9 cellular contexts compared by ENCODE assay signal in genomic region chr1:196180847-196181593, GRCh38.
A peak's percentile ranks its signal among the peaks of the same experiment; 100 is the strongest.
DNase-seq lines count a peak whose midpoint lies in the region; ATAC-seq, FAIRE-seq and TF ChIP-seq lines count a peak whose summit lies in the region.
"Had no signal": no experiment of that assay in that cellular context is flagged by ENCODE, and none has a peak within 500 bp of the region (broad histone marks: within the 10 kb centered on the region; RNA-seq: fewer than 3 reads in every experiment).

No MANE protein-coding gene starts in this region.

- CTCF ChIA-PET in PC-3 (lab: Charles Lee), result interaction anchor here (0.7 kb wide), 1 partner anchor 989 kb away, joined by 3 read pairs; no protein-coding TSS in a partner anchor
- CTCF ChIA-PET in H1 (lab: Charles Lee; ENCODE audit: partially characterized antibody), result interaction anchor here (0.7 to 2.2 kb wide), 4 partner anchors 29 to 196 kb away, joined by 3 to 10 read pairs (median 3); no protein-coding TSS in a partner anchor

- H3K23ac ChIP-seq in H1 (ENCODE audit: insufficient read length), result no peak overlapping the region

- H2BK20ac ChIP-seq in H1 (ENCODE audit: low read length), result no peak overlapping the region

- H3K4me1 ChIP-seq in PC-3 (ENCODE audit: insufficient read depth, low read length) (peaks cover 15% of the 10 kb centered on the region), H1 (replicated peaks in 1 of 4; ENCODE audit: control insufficient read depth in 3 of 4, insufficient read depth in 4 of 4, low read length in 3 of 4) (no peaks in the 10 kb centered on the region)

- TF ChIP-seq POLR2A in H1 (IDR thresholded peaks at IDR 0.05; ENCODE audit: control extremely low read depth in 1 of 2, low read depth in 2 of 2, low read length in 2 of 2), result no peak

- H2AFZ ChIP-seq in PC-3 (ENCODE audit: low read length), result no peak overlapping the region
- H2AFZ ChIP-seq in H1 (ENCODE audit: low read length), result peak overlapping the region; percentile 12; the same call in 1 of the 2 replicates

- no peak overlapping the region for H2BK5ac ChIP-seq in H1 (ENCODE audit: low read depth, low read length)

- H3K23me2 ChIP-seq in H1 (ENCODE audit: low read depth, low read length), result no peaks in the 10 kb centered on the region

- no peak overlapping the region for H2BK120ac ChIP-seq in H1 (replicated peaks; ENCODE audit: low read depth, low read length)

- no peak for TF ChIP-seq EP300 in H1 (IDR thresholded peaks at IDR 0.05; ENCODE audit: borderline replicate concordance in 1 of 2, low read depth in 2 of 2, low read length in 2 of 2)

- H3K36me3 ChIP-seq in PC-3 (ENCODE audit: low read depth, low read length), result no peaks in the 10 kb centered on the region
- no peaks in the 10 kb centered on the region for H3K36me3 ChIP-seq in H1 (ENCODE audit: control insufficient read depth in 2 of 4, insufficient read depth in 4 of 4, low read length in 3 of 4)

- H3K9ac ChIP-seq in PC-3 (ENCODE audit: low read length), result peak overlapping the region; percentile 14; the same call in 1 of the 2 replicates
- no peak overlapping the region for H3K9ac ChIP-seq in H1 (replicated peaks in 1 of 4; ENCODE audit: extremely low read depth in 1 of 4, low read depth in 3 of 4, low read length in 3 of 4)

- H2BK12ac ChIP-seq in H1 (ENCODE audit: low read depth, low read length), result no peak overlapping the region

- H3K4me3 ChIP-seq in PC-3 (ENCODE audit: low read length) (no peak overlapping the region), H1 (ENCODE audit: extremely low read depth in 1 of 4, insufficient read depth in 2 of 4, low read depth in 3 of 4, low read length in 4 of 4) (no peak overlapping the region)

- H3K27me3 ChIP-seq in PC-3 (ENCODE audit: low read length) (no peaks in the 10 kb centered on the region), H1 (replicated peaks in 1 of 4; ENCODE audit: control insufficient read depth in 3 of 4, extremely low read depth in 1 of 4, insufficient read depth in 3 of 4, low read length in 3 of 4) (no peaks in the 10 kb centered on the region)

- intact Hi-C loops in PC-3 (cut with micrococcal nuclease), result no loop called here

- H3K4ac ChIP-seq in H1 (replicated peaks; ENCODE audit: insufficient read length, low read depth, low read length), result no peak overlapping the region

- no peaks in the 10 kb centered on the region for H3K79me1 ChIP-seq in H1 (ENCODE audit: low read depth, low read length)

- H3K79me2 ChIP-seq in PC-3 (ENCODE audit: low read length) (no peaks in the 10 kb centered on the region), H1 (ENCODE audit: control insufficient read depth in 1 of 2, insufficient read depth in 2 of 2, low read length in 2 of 2) (no peaks in the 10 kb centered on the region)

- H3K4me2 ChIP-seq in PC-3 (ENCODE audit: low read length) (peak overlapping the region; percentile 31), H1 (ENCODE audit: insufficient read depth in 1 of 2, low read depth in 2 of 2, low read length in 2 of 2) (no peak overlapping the region)

- H3K27ac ChIP-seq in PC-3 (ENCODE audit: low read length), result peak overlapping the region; percentile 85
- no peak overlapping the region for H3K27ac ChIP-seq in H1 (ENCODE audit: low read depth, low read length)

- FAIRE-seq in H1 (lab: Jason Lieb, UNC), result no peak

- no peak overlapping the region for H4K8ac ChIP-seq in H1 (ENCODE audit: extremely low read depth, insufficient read depth, low read length)

- no peaks in the 10 kb centered on the region for H3F3A ChIP-seq in PC-3 (ENCODE audit: low read length, unreplicated experiment)

- H3K9me2 ChIP-seq in PC-3 (replicated peaks; ENCODE audit: low read length), result no peaks in the 10 kb centered on the region

- no peak for TF ChIP-seq RAD21 in H1 (IDR thresholded peaks at IDR 0.05 in 1 of 2, conservative IDR thresholded peaks at IDR 0.05 in 1 of 2; ENCODE audit: low read depth in 2 of 2, low read length in 2 of 2)

- H4K5ac ChIP-seq in H1 (ENCODE audit: insufficient read length, low read depth, low read length), result no peak overlapping the region

- POLR2A ChIA-PET in PC-3 (lab: Charles Lee; ENCODE audit: unreplicated experiment) (no interaction called here), H1 (lab: Charles Lee; ENCODE audit: partially characterized antibody) (no interaction called here)

- no peak overlapping the region for H2BK15ac ChIP-seq in H1 (ENCODE audit: low read length)

- ATAC-seq in PC-3 (peak; percentile 94), GM19452 (IDR thresholded peaks at IDR 0.05; ENCODE audit: unreplicated experiment) (no peak)

- H3K56ac ChIP-seq in H1 (replicated peaks; ENCODE audit: insufficient read length, low read depth, low read length), result no peak overlapping the region

- DNase-seq in GDM1 (lab: John Stamatoyannopoulos, UW) (peak; percentile 14), PC-3 (peak; percentile 83), H1 (ENCODE audit: low read depth in 1 of 2, low spot score in 2 of 2) (peak in 1 of 2 experiments; percentile 3), non-pigmented ciliary epithelial cell (ENCODE audit: low read depth) (peak; percentile 89), NCI-H1092 treated with DMSO at 0.1 percent for 48 hours (lab: John Stamatoyannopoulos, UW) (no peak), NCI-H187 (lab: John Stamatoyannopoulos, UW) (no peak)
- no peak for DNase-seq in NK-92 treated with Interleukin-12 subunit alpha and Interleukin-12 subunit beta, amount 100 ng/mL, for 24 hours (lab: John Stamatoyannopoulos, UW)
- DNase-seq: activated T-cell treated with anti-CD3 and anti-CD28 coated beads for 4 hours had no signal

- TF ChIP-seq CTCF in PC-3 (conservative IDR thresholded peaks at IDR 0.05; ENCODE audit: low read depth, low read length), result no peak
- no peak for TF ChIP-seq CTCF in H1 (IDR thresholded peaks at IDR 0.05; ENCODE audit: control extremely low read depth in 1 of 3, insufficient read depth in 1 of 3, low read depth in 1 of 3, low read length in 3 of 3)

- WGBS in H1 (ENCODE audit: extremely low coverage in 1 of 2, insufficient coverage in 1 of 2, insufficient read length in 1 of 2, insufficient replicate concordance in 2 of 2, low coverage in 1 of 2, low lambda C conversion rate in 2 of 2, missing lambda C conversion rate in 1 of 2), 2 experiments, result 89% methylated on average over 1 of the region's 1 CpG; no CpG with 5 or more reads in 1 of the 2 experiments

- H3K18ac ChIP-seq in H1 (ENCODE audit: extremely low read depth, low read length), result no peak overlapping the region

- H3K14ac ChIP-seq in H1 (ENCODE audit: insufficient read length), result no peak overlapping the region

- no peaks in the 10 kb centered on the region for H4K20me1 ChIP-seq in PC-3 (ENCODE audit: low read length)
- H4K20me1 ChIP-seq in H1 (replicated peaks in 1 of 2; ENCODE audit: control insufficient read depth in 1 of 2, insufficient read depth in 2 of 2, low read length in 2 of 2), result no peaks in the 10 kb centered on the region

- H4K91ac ChIP-seq in H1 (replicated peaks; ENCODE audit: insufficient read length, low read length), result no peak overlapping the region

- no TSS peak for BruUV-seq in PC-3 (replicated peaks; lab: Mats Ljungman, UMichigan)

- no peak overlapping the region for H2AK5ac ChIP-seq in H1 (ENCODE audit: low read depth, low read length)

- H3K9me3 ChIP-seq in PC-3 (ENCODE audit: low read length) (no peaks in the 10 kb centered on the region), H1 (ENCODE audit: insufficient read depth in 2 of 2, low read depth in 1 of 2, low read length in 1 of 2) (no peaks in the 10 kb centered on the region)

TF ChIP-seq in H1, 55 proteins besides CTCF, POLR2A, EP300 and RAD21:
- no peak for TF ChIP-seq TEAD4 (IDR thresholded peaks at IDR 0.05; ENCODE audit: low read depth, low read length)

Comparison
In these comparisons a context has a peak if more than half of its experiments do, and no peak if none do; other contexts are left out.
1. DNase-seq: peak in GDM1 (single experiment), PC-3 (single experiment) and non-pigmented ciliary epithelial cell (single experiment); none in NK-92 treated with Interleukin-12 subunit alpha and Interleukin-12 subunit beta, amount 100 ng/mL, for 24 hours (single experiment), NCI-H1092 treated with DMSO at 0.1 percent for 48 hours (single experiment) and NCI-H187 (0 of 2).